Comparison of ENCODE assay signal across 21 cellular contexts in genomic region chr7:134528749-134529148, GRCh38. TPM values are rescaled to one million over a fixed set of nuclear protein-coding genes. Genes with fewer than 3 reads are reported as not detected.
"Had no signal": no experiment of that assay in that cellular context is flagged by ENCODE, and none has a peak within 500 bp of the region (broad histone marks: within the 10 kb centered on the region; RNA-seq: fewer than 3 reads in every experiment).

No MANE protein-coding gene starts in this region.

- H3K4me1 ChIP-seq: breast epithelium, lower lobe of right lung, upper lobe of right lung had no signal

- H3K27me3 ChIP-seq: breast epithelium, testis, upper lobe of right lung had no signal

- H3K36me3 ChIP-seq: breast epithelium, gastroesophageal sphincter, lower lobe of right lung, neutrophil, upper lobe of right lung had no signal

- FAIRE-seq: islet of Langerhans had no signal

- H3K4me3 ChIP-seq: breast epithelium, gastroesophageal sphincter, lower lobe of right lung, testis, upper lobe of right lung had no signal

- H3K27ac ChIP-seq: breast epithelium, epithelial cell of prostate, gastroesophageal sphincter, lower lobe of right lung, neutrophil, upper lobe of right lung had no signal

- H3K9me3 ChIP-seq: breast epithelium, gastroesophageal sphincter, lower lobe of right lung, neutrophil, testis, upper lobe of right lung had no signal

- DNase-seq: activated CD4-positive, alpha-beta T cell treated with anti-CD3 and anti-CD28 coated beads, Interleukin-2, amount 50 U/mL, for 1 hour; activated CD8-positive, alpha-beta memory T cell treated with anti-CD3 and anti-CD28 coated beads for 24 hours; activated naive CD8-positive, alpha-beta T cell treated with anti-CD3 and anti-CD28 coated beads for 36 hours; amygdala; cerebellar nuclear complex; effector memory CD8-positive, alpha-beta T cell; left colon; lower lobe of right lung; midbrain; naive thymus-derived CD8-positive, alpha-beta T cell; stimulated activated naive CD8-positive, alpha-beta T cell treated with anti-CD3 and anti-CD28 coated beads, Interleukin-15, amount 100 ng/mL, for 72 hours; T-cell; T-helper 9 cell; upper lobe of right lung had no signal

RNA-seq across cellular contexts. Expression of gene AKR1B10, which starts 1.4 kb away (rescaled TPM):
- total RNA-seq: activated naive CD8-positive, alpha-beta T cell treated with anti-CD3 and anti-CD28 coated beads for 36 hours; activated T-helper 1 cell treated with anti-CD3 and anti-CD28 coated beads, Interleukin-12 subunit alpha, Interleukin-12 subunit beta, Interleukin-2, Interleukin-4 antibody, amounts not matched to agents 30 ng/mL and 10 ng/mL and 1 ng/mL, durations not matched to agents 14 hours and 24 hours and 36 hours; lower lobe of right lung; naive thymus-derived CD8-positive, alpha-beta T cell; upper lobe of right lung had no signal
- polyA plus RNA-seq: naive thymus-derived CD8-positive, alpha-beta T cell had no signal

RNA-seq across cellular contexts. Expression of gene AKR1B15, which starts 20.2 kb away (rescaled TPM):
- total RNA-seq: activated naive CD8-positive, alpha-beta T cell treated with anti-CD3 and anti-CD28 coated beads for 36 hours; activated T-helper 1 cell treated with anti-CD3 and anti-CD28 coated beads, Interleukin-12 subunit alpha, Interleukin-12 subunit beta, Interleukin-2, Interleukin-4 antibody, amounts not matched to agents 30 ng/mL and 10 ng/mL and 1 ng/mL, durations not matched to agents 14 hours and 24 hours and 36 hours; lower lobe of right lung; naive thymus-derived CD8-positive, alpha-beta T cell; T-cell; upper lobe of right lung had no signal
- polyA plus RNA-seq: naive thymus-derived CD8-positive, alpha-beta T cell had no signal
